ENCODE assay signal across 14 cellular contexts in genomic region chr9:122332083-122332482, GRCh38. TPM values are rescaled to one million over a fixed set of nuclear protein-coding genes. Genes with fewer than 3 reads are reported as not detected.
A peak's percentile ranks its signal among the peaks of the same experiment; 100 is the strongest.
DNase-seq lines count a peak whose midpoint lies in the region; ATAC-seq, FAIRE-seq and TF ChIP-seq lines count a peak whose summit lies in the region.
"Had no signal": no experiment of that assay in that cellular context is flagged by ENCODE, and none has a peak within 500 bp of the region (broad histone marks: within the 10 kb centered on the region; RNA-seq: fewer than 3 reads in every experiment).

No MANE protein-coding gene starts in this region.

- no peak overlapping the region for H4K8ac ChIP-seq in mesendoderm (ENCODE audit: low read depth, low read length)

- H3K23ac ChIP-seq in mesendoderm (ENCODE audit: low read length), result no peak overlapping the region

- H3K9me2 ChIP-seq in Loucy (replicated peaks; ENCODE audit: low read depth, low read length), result no peaks in the 10 kb centered on the region

- TF ChIP-seq RAD21 in K562 (CRISPR knock-in tag; conservative IDR thresholded peaks at IDR 0.05 in 1 of 2, IDR thresholded peaks at IDR 0.05 in 1 of 2), result no peak

- H2AFZ ChIP-seq in Loucy (ENCODE audit: low read length), result no peak overlapping the region
- peak overlapping the region; percentile 22; the same call in 1 of the 2 replicates for H2AFZ ChIP-seq in K562 (ENCODE audit: low read depth, low read length)

- H3K27ac ChIP-seq in K562 (ENCODE audit: extremely low read depth, low read depth, low read length), result peak overlapping the region; percentile 51; the same call in 2 of the 3 replicates
- no peak overlapping the region for H3K27ac ChIP-seq in mesendoderm (ENCODE audit: low read depth, low read length)
- H3K27ac ChIP-seq: ovary, stomach had no signal

- intact Hi-C loops in K562 (cut with micrococcal nuclease), result no loop called here

- peak overlapping the region; percentile 54 for H3K9ac ChIP-seq in Loucy (ENCODE audit: low read depth, low read length, poor library complexity, severe bottlenecking)
- peak overlapping the region; percentile 33 to 34; a peak in 2 of 4 replicates for H3K9ac ChIP-seq in K562 (ENCODE audit: insufficient read depth in 1 of 2, low read depth in 2 of 2, low read length in 2 of 2)
- H3K9ac ChIP-seq in mesendoderm (ENCODE audit: low read length), result no peak overlapping the region

- no peak overlapping the region for H3K56ac ChIP-seq in mesendoderm (ENCODE audit: low read length)

- H3K9me3 ChIP-seq in Loucy (ENCODE audit: insufficient read depth, low read depth, low read length), result no peaks in the 10 kb centered on the region
- no peaks in the 10 kb centered on the region for H3K9me3 ChIP-seq in K562 (replicated peaks; ENCODE audit: control insufficient read depth, insufficient read depth, low read depth, low read length)
- H3K9me3 ChIP-seq: ovary, stomach had no signal

- H3K9me1 ChIP-seq in K562 (ENCODE audit: control insufficient read depth, insufficient read depth, low read length), result peaks cover 2% of the 10 kb centered on the region

- H3K4me1 ChIP-seq in Loucy (ENCODE audit: insufficient read depth, low read length, poor library complexity, severe bottlenecking) (peaks cover 22% of the 10 kb centered on the region), K562 (replicated peaks in 1 of 2; ENCODE audit: control insufficient read depth in 2 of 2, insufficient read depth in 2 of 2, low read length in 2 of 2) (peaks cover 17 to 26% of the 10 kb centered on the region in 2 experiments), mesendoderm (ENCODE audit: control insufficient read depth, low read depth, low read length) (no peaks in the 10 kb centered on the region)

- H3K4me2 ChIP-seq in Loucy (ENCODE audit: low read depth, low read length, poor library complexity, severe bottlenecking) (peak overlapping the region; percentile 40), K562 (ENCODE audit: insufficient read depth, low read length) (peak overlapping the region; percentile 73), mesendoderm (ENCODE audit: low read length) (no peak overlapping the region)

- H3K79me2 ChIP-seq in Loucy (ENCODE audit: insufficient read depth, low read length) (no peaks in the 10 kb centered on the region), K562 (ENCODE audit: control insufficient read depth, insufficient read depth, low read length) (no peaks in the 10 kb centered on the region), mesendoderm (ENCODE audit: control insufficient read depth, insufficient read depth, low read length) (no peaks in the 10 kb centered on the region)

- H3F3A ChIP-seq in Loucy (ENCODE audit: low read depth), result no peaks in the 10 kb centered on the region

- no peak overlapping the region for H2BK120ac ChIP-seq in mesendoderm (ENCODE audit: low read depth, low read length)

- ATAC-seq in K562, result peak; percentile 85
- ATAC-seq in GM21717 (IDR thresholded peaks at IDR 0.05; ENCODE audit: unreplicated experiment), result no peak
- ATAC-seq in GM19397 (IDR thresholded peaks at IDR 0.05; ENCODE audit: unreplicated experiment), result no peak

- DNase-seq in DMS79 treated with DMSO at 0.1 percent for 48 hours (lab: John Stamatoyannopoulos, UW) (peak; percentile 49), K562 (ENCODE audit: extremely low read depth in 1 of 4, low spot score in 3 of 4) (peak; percentile 75 to 89 (median 82)), mesendoderm (peak; percentile 49)
- no peak for DNase-seq in NK-92 treated with Interleukin-12 subunit alpha and Interleukin-12 subunit beta, amount 100 ng/mL, for 24 hours (lab: John Stamatoyannopoulos, UW)
- no peak for DNase-seq in stimulated activated CD4-positive, alpha-beta T cell treated with anti-CD3 and anti-CD28 coated beads, Interleukin-15, amount 100 ng/mL, for 24 hours
- DNase-seq: activated naive CD4-positive, alpha-beta T cell treated with Interleukin-2 at 50 U/mL for 16 hours; DND-41; effector CD4-positive, alpha-beta T cell; NCI-H1092 treated with DMSO at 0.1 percent for 48 hours; ovary; stomach had no signal

- TF ChIP-seq CTCF in Loucy (conservative IDR thresholded peaks at IDR 0.05; ENCODE audit: low read length), result no peak
- TF ChIP-seq CTCF in K562 (IDR thresholded peaks at IDR 0.05 in 2 of 3, conservative IDR thresholded peaks at IDR 0.05 in 1 of 3; ENCODE audit: insufficient read depth in 2 of 3, low read depth in 1 of 3, low read length in 3 of 3), result no peak

- no peaks in the 10 kb centered on the region for H3K36me3 ChIP-seq in Loucy (ENCODE audit: insufficient read depth, low read length)
- peaks cover 27% of the 10 kb centered on the region; the same call in 2 of the 3 replicates for H3K36me3 ChIP-seq in K562 (ENCODE audit: control insufficient read depth, insufficient read depth, low read length)
- no peaks in the 10 kb centered on the region for H3K36me3 ChIP-seq in mesendoderm (ENCODE audit: control insufficient read depth, insufficient read depth, low read length)
- H3K36me3 ChIP-seq: ovary had no signal

- no peak overlapping the region for H3K4ac ChIP-seq in mesendoderm (ENCODE audit: low read depth, low read length)

- peak; percentile 72; the same call in 1 of the 2 replicates for TF ChIP-seq EP300 in K562 (IDR thresholded peaks at IDR 0.05; ENCODE audit: low read length)

- CTCF ChIA-PET in K562 (lab: Yijun Ruan, JAX; ENCODE audit: low intra/inter-chr PET ratio), result no interaction called here

- POLR2A ChIA-PET in K562 (lab: Yijun Ruan, JAX), result no interaction called here

- no TSS peak for BruUV-seq in K562 (replicated peaks; lab: Mats Ljungman, UMichigan)

- H2BK15ac ChIP-seq in mesendoderm (replicated peaks; ENCODE audit: low read depth), result no peak overlapping the region

- WGBS in K562 (ENCODE audit: insufficient coverage, low coverage, missing lambda C conversion rate), result 0% methylated on average over 4 of the region's 6 CpGs
- WGBS in mesendoderm (ENCODE audit: extremely low coverage, insufficient coverage, low lambda C conversion rate), result no CpG with 5 or more reads among the region's 6 CpGs

- H2AK5ac ChIP-seq in mesendoderm (ENCODE audit: low read length), result no peak overlapping the region

- no peak for FAIRE-seq in K562 (lab: Jason Lieb, UNC)

- no peak overlapping the region for H4K5ac ChIP-seq in mesendoderm (ENCODE audit: low read length)

- no peak overlapping the region for H2BK5ac ChIP-seq in mesendoderm (ENCODE audit: low read length)

- no peak overlapping the region for H3K18ac ChIP-seq in mesendoderm (ENCODE audit: low read length)

- in situ Hi-C loops in K562 (cut with MboI), result loop anchor here (25.0 kb wide), 1 partner anchor 645 kb away; no protein-coding TSS in a partner anchor

- H3K79me1 ChIP-seq in mesendoderm (ENCODE audit: low read length), result no peaks in the 10 kb centered on the region

- H4K20me1 ChIP-seq in Loucy (ENCODE audit: insufficient read depth, low read length, poor library complexity, severe bottlenecking), result no peaks in the 10 kb centered on the region
- no peaks in the 10 kb centered on the region for H4K20me1 ChIP-seq in K562 (replicated peaks; ENCODE audit: control insufficient read depth, insufficient read depth, low read length)

- no peak for TF ChIP-seq POLR2A in K562 (conservative IDR thresholded peaks at IDR 0.05)

- no peak overlapping the region for H3K4me3 ChIP-seq in Loucy (ENCODE audit: low read length, poor library complexity, severe bottlenecking)
- H3K4me3 ChIP-seq in K562, result no peak overlapping the region; the same call in 1 of the 2 replicates
- no peak overlapping the region for H3K4me3 ChIP-seq in mesendoderm (ENCODE audit: low read length)
- H3K4me3 ChIP-seq: ovary, stomach had no signal

- H3K27me3 ChIP-seq in Loucy (ENCODE audit: insufficient read depth, low read length, poor library complexity, severe bottlenecking) (no peaks in the 10 kb centered on the region), K562 (ENCODE audit: control insufficient read depth in 2 of 2, insufficient read depth in 2 of 2, low read length in 2 of 2) (no peaks in the 10 kb centered on the region), mesendoderm (ENCODE audit: insufficient read depth, low read length, poor library complexity) (no peaks in the 10 kb centered on the region)
- H3K27me3 ChIP-seq: ovary had no signal

TF ChIP-seq in K562, 482 proteins besides CTCF, POLR2A, EP300 and RAD21 (continues in another document):
- TF ChIP-seq DACH1 (IDR thresholded peaks at IDR 0.05; ENCODE audit: partially characterized antibody) (peak; percentile 46), MYNN (IDR thresholded peaks at IDR 0.05) (peak; percentile 94), MYNN (CRISPR knock-in tag; IDR thresholded peaks at IDR 0.05) (no peak), MTA3 (IDR thresholded peaks at IDR 0.05; ENCODE audit: borderline replicate concordance) (peak; percentile 61; the same call in 1 of the 2 replicates), TFAP4 (CRISPR knock-in tag; IDR thresholded peaks at IDR 0.05; ENCODE audit: borderline replicate concordance) (peak; percentile 39; the same call in 1 of the 2 replicates), TCF3 (CRISPR knock-in tag; IDR thresholded peaks at IDR 0.05) (peak; percentile 89)

RNA-seq across cellular contexts. Expression of gene PTGS1, which starts 38.7 kb away (rescaled TPM):
- total RNA-seq in K562 (2011; cell fraction: chromatin; rRNA removed; ENCODE audit: low replicate concordance), result 8.0 and 9.1 TPM in 2 replicates
- 6.3 and 7.7 TPM in 2 replicates for total RNA-seq in K562 (2011; cell fraction: nucleolus; rRNA removed)
- total RNA-seq in K562 (2011; cell fraction: nucleoplasm; rRNA removed), result 9.9 and 10.5 TPM in 2 replicates
- total RNA-seq in K562 (2014; rRNA removed) (4.9 and 5.3 TPM in 2 replicates), K562 (2014; rRNA removed; fragmentation: Illumina TruSeq; extraction: Trizol) (3.4 and 3.6 TPM in 2 replicates), K562 (2015; rRNA removed; fragmentation: Illumina TruSeq; extraction: Trizol) (3.8 and 4.5 TPM in 2 replicates), K562 (2021) (7.2 and 9.1 TPM in 2 replicates)
- polyA plus RNA-seq in K562 (2011; rRNA removed) (5.2 and 12.9 TPM in 2 replicates), K562 (2014; fragmentation: Illumina TruSeq; extraction: Trizol) (7.2 and 7.5 TPM in 2 replicates), K562 (2014; fragmentation: Nextera tagmentation; extraction: Ambion mirVana) (1 to 10 TPM; 3.7 to 8.2 TPM), K562 (2014; rRNA removed) (4.0 and 5.8 TPM in 2 replicates)
- 6.5 and 21.2 TPM in 2 replicates for polyA plus RNA-seq in K562 (2011; cell fraction: cytosol; rRNA removed)
- polyA plus RNA-seq in K562 (2011; cell fraction: nucleus; rRNA removed), result 6.4 and 18.4 TPM in 2 replicates
- polyA plus RNA-seq in K562 (2012), result 10.4 and 10.8 TPM in 2 replicates
- polyA minus RNA-seq in K562 (2011; rRNA and poly(A)+ RNA removed), result 2.5 and 6.5 TPM in 2 replicates
- polyA minus RNA-seq in K562 (2011; cell fraction: cytosol; rRNA and poly(A)+ RNA removed), result 3.0 and 6.0 TPM in 2 replicates
- polyA minus RNA-seq in K562 (2011; cell fraction: nucleus; rRNA and poly(A)+ RNA removed), result 1.6 and 2.3 TPM in 2 replicates
- polyA plus RNA-seq in mesendoderm (2013, experiment 1 of 2), result 0.07 TPM
- 0.10 TPM for polyA plus RNA-seq in mesendoderm (2013, experiment 2 of 2)

Comparison
In these comparisons a context has a peak if more than half of its experiments do, and no peak if none do; other contexts are left out.
1. DNase-seq: peak in DMS79 treated with DMSO at 0.1 percent for 48 hours (single experiment), K562 (4 of 4) and mesendoderm (single experiment); none in NK-92 treated with Interleukin-12 subunit alpha and Interleukin-12 subunit beta, amount 100 ng/mL, for 24 hours (single experiment) and stimulated activated CD4-positive, alpha-beta T cell treated with anti-CD3 and anti-CD28 coated beads, Interleukin-15, amount 100 ng/mL, for 24 hours (single experiment).